ENCODE assay signal across 9 cellular contexts in genomic region chr1:8463144-8463927, GRCh38.
DNase-seq lines count a peak whose midpoint lies in the region; ATAC-seq and TF ChIP-seq lines count a peak whose summit lies in the region.
"Had no signal": no experiment of that assay in that cellular context is flagged by ENCODE, and none has a peak within 500 bp of the region (broad histone marks: within the 10 kb centered on the region; RNA-seq: fewer than 3 reads in every experiment).

No MANE protein-coding gene starts in this region.

- H3K27ac ChIP-seq in Peyer's patch, result peak overlapping the region; percentile 50 to 83 (median 70)

- peak overlapping the region; percentile 1 for H3K4me3 Mint-ChIP-seq in endothelial cell (ENCODE audit: unreplicated experiment)
- H3K4me3 Mint-ChIP-seq in naive B cell, result peak overlapping the region in 5 of 8 donors; percentile 9 to 77 (median 61)
- H3K4me3 Mint-ChIP-seq: CD8-positive, alpha-beta memory T cell had no signal

- peak overlapping the region; percentile 94 for H3K27ac Mint-ChIP-seq in endothelial cell (ENCODE audit: unreplicated experiment)
- peak overlapping the region; percentile 65 to 96 (median 82) for H3K27ac Mint-ChIP-seq in naive B cell

- H3K36me3 Mint-ChIP-seq in endothelial cell (ENCODE audit: low read depth, unreplicated experiment) (peaks cover 2% of the 10 kb centered on the region), naive B cell (peaks cover 5 to 35% of the 10 kb centered on the region in 2 donors)

- H3K4me3 ChIP-seq in Peyer's patch, result peak overlapping the region in 1 of 4 donors; percentile 5

- no peaks in the 10 kb centered on the region for H3K27me3 ChIP-seq in Peyer's patch

- H3K9me3 Mint-ChIP-seq in endothelial cell (ENCODE audit: unreplicated experiment), result no peaks in the 10 kb centered on the region
- H3K9me3 Mint-ChIP-seq in naive B cell, result no peaks in the 10 kb centered on the region
- H3K9me3 Mint-ChIP-seq: CD8-positive, alpha-beta memory T cell had no signal

- no peaks in the 10 kb centered on the region for H3K36me3 ChIP-seq in Peyer's patch

- DNase-seq in NCI-H146 (lab: John Stamatoyannopoulos, UW) (peak; percentile 8), NCI-H146 treated with DMSO at 0.1 percent for 48 hours (lab: John Stamatoyannopoulos, UW; ENCODE audit: unreplicated experiment) (no peak), Peyer's patch (no peak), endothelial cell (ENCODE audit: low spot score) (peak; percentile 35), naive B cell (no peak), T-helper 9 cell (no peak)
- no peak for DNase-seq in effector CD4-positive, alpha-beta T cell
- DNase-seq in NK-92 treated with Interleukin-12 subunit alpha and Interleukin-12 subunit beta, amount 100 ng/mL, for 24 hours (lab: John Stamatoyannopoulos, UW), result no peak

- no peaks in the 10 kb centered on the region for H3K9me3 ChIP-seq in Peyer's patch

- no peak for ATAC-seq in naive B cell (ENCODE audit: low read depth in 2 of 2)

- H3K4me1 ChIP-seq in Peyer's patch, result peaks cover 0 to 31% (median 0%) of the 10 kb centered on the region in 4 donors

- no peak for TF ChIP-seq CTCF in Peyer's patch (IDR thresholded peaks at IDR 0.05)
- no peak for TF ChIP-seq CTCF in endothelial cell (IDR thresholded peaks at IDR 0.05; ENCODE audit: unreplicated experiment)

- H3K4me1 Mint-ChIP-seq in endothelial cell (ENCODE audit: unreplicated experiment), result peaks cover 71% of the 10 kb centered on the region
- peaks cover 48 to 66% (median 60%) of the 10 kb centered on the region in 3 donors for H3K4me1 Mint-ChIP-seq in naive B cell

- no peak for TF ChIP-seq POLR2A in Peyer's patch (IDR thresholded peaks at IDR 0.05)

- H3K27me3 Mint-ChIP-seq in endothelial cell (ENCODE audit: unreplicated experiment), result peaks cover 9% of the 10 kb centered on the region
- no peaks in the 10 kb centered on the region for H3K27me3 Mint-ChIP-seq in naive B cell
- H3K27me3 Mint-ChIP-seq: CD8-positive, alpha-beta memory T cell had no signal

Comparison
In these comparisons a context has a peak if more than half of its experiments do, and no peak if none do; other contexts are left out.
1. DNase-seq: peak in NCI-H146 (single experiment) and endothelial cell (single experiment); none in NCI-H146 treated with DMSO at 0.1 percent for 48 hours (single experiment), Peyer's patch (0 of 3), naive B cell (single experiment), T-helper 9 cell (single experiment), effector CD4-positive, alpha-beta T cell (single experiment) and NK-92 treated with Interleukin-12 subunit alpha and Interleukin-12 subunit beta, amount 100 ng/mL, for 24 hours (single experiment).